Comparison of ENCODE assay signal across 26 cellular contexts in genomic region chr11:113871331-113871730, GRCh38. TPM values are rescaled to one million over a fixed set of nuclear protein-coding genes. Genes with fewer than 3 reads are reported as not detected.
DNase-seq lines count a peak whose midpoint lies in the region; ATAC-seq, FAIRE-seq and TF ChIP-seq lines count a peak whose summit lies in the region.
"Had no signal": no experiment of that assay in that cellular context is flagged by ENCODE, and none has a peak within 500 bp of the region (broad histone marks: within the 10 kb centered on the region; RNA-seq: fewer than 3 reads in every experiment).

No MANE protein-coding gene starts in this region.

- H3K27ac Mint-ChIP-seq in glutamatergic neuron (ENCODE audit: unreplicated experiment), result peak overlapping the region; percentile 11

- H3K27ac ChIP-seq in cardiac muscle cell (peak overlapping the region; percentile 95), psoas muscle (peak overlapping the region; percentile 94)
- H3K27ac ChIP-seq: ovary, SJSA1, VCaP had no signal

- H3K4me1 Mint-ChIP-seq in glutamatergic neuron (ENCODE audit: low read depth, unreplicated experiment), result peaks cover 16% of the 10 kb centered on the region

- H3K36me3 ChIP-seq in cardiac muscle cell (peaks cover 6% of the 10 kb centered on the region), psoas muscle (ENCODE audit: insufficient read depth in 1 of 2, low read depth in 1 of 2) (peaks cover 0 to 13% of the 10 kb centered on the region in 2 donors)
- H3K36me3 ChIP-seq: ovary, SJSA1 had no signal

- peaks cover 5% of the 10 kb centered on the region for H3K9me3 Mint-ChIP-seq in glutamatergic neuron (ENCODE audit: unreplicated experiment)

- H3K27me3 Mint-ChIP-seq in glutamatergic neuron (ENCODE audit: unreplicated experiment), result peaks cover 4% of the 10 kb centered on the region

- 75 to 83% (median 75%) methylated on average over 3 of the region's 3 CpGs for WGBS in psoas muscle, 3 donors

- H3K27me3 ChIP-seq in cardiac muscle cell, result no peaks in the 10 kb centered on the region
- no peaks in the 10 kb centered on the region for H3K27me3 ChIP-seq in psoas muscle (ENCODE audit: insufficient read depth in 3 of 3, low read length in 2 of 3)
- H3K27me3 ChIP-seq: ovary, sigmoid colon, SJSA1 had no signal

- intact Hi-C loops in Right ventricle myocardium superior (cut with DNase I) (loop anchor here (10.0 kb wide), 1 partner anchor 67 kb away; no protein-coding TSS in a partner anchor), psoas muscle (cut with DNase I) (no loop called here)

- H3K4me1 ChIP-seq in cardiac muscle cell (ENCODE audit: low read depth), result peaks cover 23% of the 10 kb centered on the region
- peaks cover 56% of the 10 kb centered on the region for H3K4me1 ChIP-seq in psoas muscle

- TF ChIP-seq CTCF in cardiac muscle cell (IDR thresholded peaks at IDR 0.05; ENCODE audit: low read depth, low read length) (no peak), glutamatergic neuron (IDR thresholded peaks at IDR 0.05; ENCODE audit: partially characterized antibody, unreplicated experiment) (no peak), psoas muscle (IDR thresholded peaks at IDR 0.05) (no peak)

- H3K4me3 Mint-ChIP-seq in glutamatergic neuron (ENCODE audit: unreplicated experiment), result no peak overlapping the region

- H3K4me3 ChIP-seq in cardiac muscle cell (no peak overlapping the region), psoas muscle (no peak overlapping the region)
- H3K4me3 ChIP-seq: ovary, sigmoid colon, SJSA1 had no signal

- TF ChIP-seq POLR2A in GM12891 (IDR thresholded peaks at IDR 0.05; ENCODE audit: low read depth, low read length), result no peak

- H3K36me3 Mint-ChIP-seq in glutamatergic neuron (ENCODE audit: unreplicated experiment), result no peaks in the 10 kb centered on the region

- FAIRE-seq in GM12891 (lab: Jason Lieb, UNC), result no peak

- no peaks in the 10 kb centered on the region for H3K9me3 ChIP-seq in cardiac muscle cell (ENCODE audit: low read depth)
- H3K9me3 ChIP-seq in psoas muscle, result no peaks in the 10 kb centered on the region
- H3K9me3 ChIP-seq: ovary, sigmoid colon, SJSA1 had no signal

- no peak for ATAC-seq in Right ventricle myocardium superior (ENCODE audit: poor library complexity)
- ATAC-seq in psoas muscle, result no peak
- ATAC-seq in HG02981 (IDR thresholded peaks at IDR 0.05; ENCODE audit: unreplicated experiment), result no peak

- DNase-seq in cardiac muscle cell (ENCODE audit: low read depth in 1 of 2, low spot score in 1 of 2) (peak in 1 of 2 donors; percentile 66), Right ventricle myocardium superior (no peak), amniotic epithelial cell (ENCODE audit: low read depth) (peak; percentile 83), glutamatergic neuron (no peak), psoas muscle (no peak), NCI-H2171 (lab: John Stamatoyannopoulos, UW) (no peak), GM12891 (ENCODE audit: insufficient read length, low spot score) (no peak)
- DNase-seq: activated CD4-positive, alpha-beta T cell treated with anti-CD3 and anti-CD28 coated beads, Interleukin-2, amount 50 U/mL, for 4 hours; activated gamma-delta T cell; activated T-cell treated with anti-CD3 and anti-CD28 coated beads for 4 hours; amniotic stem cell; Calu3; caudate nucleus; KBM-7; MV-4-11; NCI-H187 treated with DMSO at 0.1 percent for 48 hours; NCI-H446; ovary; sigmoid colon had no signal

TF ChIP-seq in GM12891, 5 proteins besides CTCF, POLR2A, EP300 and RAD21:
- no peak for TF ChIP-seq TAF1 (IDR thresholded peaks at IDR 0.05; ENCODE audit: low read depth, low read length)
- no peak for TF ChIP-seq POLR2AphosphoS5 (IDR thresholded peaks at IDR 0.05; ENCODE audit: low read depth, low read length)
- TF ChIP-seq POU2F2 (IDR thresholded peaks at IDR 0.05; ENCODE audit: low read depth, low read length), result no peak
- no peak for TF ChIP-seq SPI1 (IDR thresholded peaks at IDR 0.05; ENCODE audit: low read depth, low read length)
- no peak for TF ChIP-seq PAX5 (IDR thresholded peaks at IDR 0.05; ENCODE audit: insufficient read depth, low read length, severe bottlenecking)

RNA-seq across cellular contexts. Expression of gene USP28, which starts 4.0 kb away (rescaled TPM):
- total RNA-seq in cardiac muscle cell (95.9 and 148 TPM in 2 replicates), Right ventricle myocardium superior (136 TPM), glutamatergic neuron (ENCODE audit: unreplicated experiment) (20.0 TPM), psoas muscle (100 to 1,000 TPM in 3 of 4 donors, 10 to 100 TPM in 1; 89.1 to 120 (median 114) TPM)
- polyA plus RNA-seq in cardiac muscle cell (99.2 and 105 TPM in 2 replicates), psoas muscle (100 to 1,000 TPM in 1 of 3 donors, 10 to 100 TPM in 2; 35.4 to 224 (median 46.2) TPM)
- 12.2 TPM for polyA plus RNA-seq in GM12891 (2012; ENCODE audit: low read depth, missing spikeins)

RNA-seq across cellular contexts. Expression of gene HTR3B, which starts 33.3 kb away (rescaled TPM):
- not detected in 2 replicates for total RNA-seq in cardiac muscle cell
- polyA plus RNA-seq in cardiac muscle cell, result not detected in 2 replicates
- total RNA-seq in Right ventricle myocardium superior, result not detected
- not detected for total RNA-seq in glutamatergic neuron (ENCODE audit: unreplicated experiment)
- total RNA-seq in psoas muscle, result not detected
- under 1 TPM in 1 of 3 donors, not detected in 2; 0.01 TPM for polyA plus RNA-seq in psoas muscle
- not detected for polyA plus RNA-seq in GM12891 (2012; ENCODE audit: low read depth, missing spikeins)
- total RNA-seq: A172; Calu3; liver; ovary; sigmoid colon; SJSA1; T-helper 2 cell treated with Interferon-gamma antibody and Interleukin-4, amounts not matched to agents 100 ng/mL and 5 ng/mL, for 36 hours had no signal
- polyA plus RNA-seq: BJ, liver, ovary had no signal
